In genomic region chr3:30604566-30604965, GRCh38 we compare ENCODE assay signal across 10 cellular contexts. TPM values are rescaled to one million over a fixed set of nuclear protein-coding genes. Genes with fewer than 3 reads are reported as not detected.
DNase-seq lines count a peak whose midpoint lies in the region; ATAC-seq and TF ChIP-seq lines count a peak whose summit lies in the region.
"Had no signal": no experiment of that assay in that cellular context is flagged by ENCODE, and none has a peak within 500 bp of the region (broad histone marks: within the 10 kb centered on the region; RNA-seq: fewer than 3 reads in every experiment).

No MANE protein-coding gene starts in this region.

- H3K27ac ChIP-seq in lower lobe of right lung (peak overlapping the region; percentile 100), uterus (peak overlapping the region; percentile 8 to 24)

- intact Hi-C loops in activated B cell treated with CpG ODN at 0.5 μM for 24 hours (cut with micrococcal nuclease) (loop anchor here (10.0 kb wide), 1 partner anchor 1350 kb away; no protein-coding TSS in a partner anchor), lower lobe of right lung (cut with DNase I) (no loop called here), uterus (cut with DNase I; ENCODE audit: low total_unique reads) (no loop called here)

- H3K4me3 ChIP-seq in lower lobe of right lung (peak overlapping the region; percentile 94), uterus (no peak overlapping the region)
- H3K4me3 ChIP-seq: K562, lung had no signal

- H3K36me3 ChIP-seq in lower lobe of right lung = no peaks in the 10 kb centered on the region
- H3K36me3 ChIP-seq in uterus = no peaks in the 10 kb centered on the region

- TF ChIP-seq POLR2A in uterus (IDR thresholded peaks at IDR 0.05) = no peak

- POLR2A ChIA-PET in activated B cell treated with CpG ODN at 0.5 μM for 24 hours (lab: Charles Lee) = interaction anchor here (0.6 to 4.9 kb wide), 9 partner anchors 14 to 1881 kb away, joined by 3 to 79 read pairs (median 3); no protein-coding TSS in a partner anchor

- CTCF ChIA-PET in activated B cell treated with CpG ODN at 0.5 μM for 24 hours (lab: Charles Lee) = interaction anchor here (1.0 to 1.9 kb wide), 5 partner anchors 20 to 285 kb away, joined by 3 to 7 read pairs (median 3); no protein-coding TSS in a partner anchor

- no peak for DNase-seq in activated naive CD4-positive, alpha-beta T cell (lab: John Stamatoyannopoulos, UW)
- DNase-seq in activated B cell treated with CpG ODN at 0.5 μM for 24 hours (no peak), lower lobe of right lung (no peak), uterus (no peak), AG08395 (ENCODE audit: low spot score) (no peak), NCI-H1436 treated with DMSO at 0.1 percent for 48 hours (lab: John Stamatoyannopoulos, UW) (no peak)

- no peaks in the 10 kb centered on the region for H3K27me3 Mint-ChIP-seq in activated naive CD4-positive, alpha-beta T cell treated with anti-CD3 and anti-CD28 coated beads, Interleukin-2, amount 50 U/mL, for 24 hours
- H3K27me3 Mint-ChIP-seq in activated B cell treated with CpG ODN at 0.5 μM for 24 hours = no peaks in the 10 kb centered on the region

- ATAC-seq in activated B cell treated with CpG ODN at 0.5 μM for 24 hours (ENCODE audit: low read depth) = no peak
- ATAC-seq in lower lobe of right lung = no peak
- ATAC-seq in GM21786 (IDR thresholded peaks at IDR 0.05; ENCODE audit: unreplicated experiment) = no peak
- ATAC-seq: K562 had no signal

- peaks cover 43% of the 10 kb centered on the region for H3K4me1 ChIP-seq in lower lobe of right lung
- no peaks in the 10 kb centered on the region for H3K4me1 ChIP-seq in uterus

- peaks cover 15% of the 10 kb centered on the region for H3K36me3 Mint-ChIP-seq in activated naive CD4-positive, alpha-beta T cell treated with anti-CD3 and anti-CD28 coated beads, Interleukin-2, amount 50 U/mL, for 24 hours
- H3K36me3 Mint-ChIP-seq in activated B cell treated with CpG ODN at 0.5 μM for 24 hours (ENCODE audit: low read depth) = peaks cover 23% of the 10 kb centered on the region

- H3K9me3 Mint-ChIP-seq in activated naive CD4-positive, alpha-beta T cell treated with anti-CD3 and anti-CD28 coated beads, Interleukin-2, amount 50 U/mL, for 24 hours = no peaks in the 10 kb centered on the region
- H3K9me3 Mint-ChIP-seq in activated B cell treated with CpG ODN at 0.5 μM for 24 hours = no peaks in the 10 kb centered on the region

- H3K27me3 ChIP-seq in lower lobe of right lung (ENCODE audit: low read depth) = no peaks in the 10 kb centered on the region
- H3K27me3 ChIP-seq in uterus = no peaks in the 10 kb centered on the region

- H3K27ac Mint-ChIP-seq in activated naive CD4-positive, alpha-beta T cell treated with anti-CD3 and anti-CD28 coated beads, Interleukin-2, amount 50 U/mL, for 24 hours = peak overlapping the region; percentile 99
- peak overlapping the region; percentile 99 for H3K27ac Mint-ChIP-seq in activated B cell treated with CpG ODN at 0.5 μM for 24 hours

- TF ChIP-seq CTCF in activated B cell treated with CpG ODN at 0.5 μM for 24 hours (IDR thresholded peaks at IDR 0.05) (no peak), lower lobe of right lung (IDR thresholded peaks at IDR 0.05) (no peak), uterus (IDR thresholded peaks at IDR 0.05) (no peak)

- H3K4me3 Mint-ChIP-seq in activated naive CD4-positive, alpha-beta T cell treated with anti-CD3 and anti-CD28 coated beads, Interleukin-2, amount 50 U/mL, for 24 hours = peak overlapping the region; percentile 98
- H3K4me3 Mint-ChIP-seq in activated B cell treated with CpG ODN at 0.5 μM for 24 hours = peak overlapping the region; percentile 94

- no peaks in the 10 kb centered on the region for H3K9me3 ChIP-seq in lower lobe of right lung
- H3K9me3 ChIP-seq in uterus = no peaks in the 10 kb centered on the region

- peaks cover 58% of the 10 kb centered on the region for H3K4me1 Mint-ChIP-seq in activated naive CD4-positive, alpha-beta T cell treated with anti-CD3 and anti-CD28 coated beads, Interleukin-2, amount 50 U/mL, for 24 hours
- peaks cover 80% of the 10 kb centered on the region for H3K4me1 Mint-ChIP-seq in activated B cell treated with CpG ODN at 0.5 μM for 24 hours

RNA-seq across cellular contexts. Expression of gene TGFBR2, which starts 1.8 kb away (rescaled TPM):
- 99.1 and 104 TPM in 2 replicates for total RNA-seq in activated B cell treated with CpG ODN at 0.5 μM for 24 hours
- 289 TPM for total RNA-seq in lower lobe of right lung
- total RNA-seq in uterus = 100 to 1,000 TPM in 3 of 4 donors, 10 to 100 TPM in 1; 95.3 to 255 (median 211) TPM
